8 cellular contexts compared by ENCODE assay signal in the genomic region with DNA sequence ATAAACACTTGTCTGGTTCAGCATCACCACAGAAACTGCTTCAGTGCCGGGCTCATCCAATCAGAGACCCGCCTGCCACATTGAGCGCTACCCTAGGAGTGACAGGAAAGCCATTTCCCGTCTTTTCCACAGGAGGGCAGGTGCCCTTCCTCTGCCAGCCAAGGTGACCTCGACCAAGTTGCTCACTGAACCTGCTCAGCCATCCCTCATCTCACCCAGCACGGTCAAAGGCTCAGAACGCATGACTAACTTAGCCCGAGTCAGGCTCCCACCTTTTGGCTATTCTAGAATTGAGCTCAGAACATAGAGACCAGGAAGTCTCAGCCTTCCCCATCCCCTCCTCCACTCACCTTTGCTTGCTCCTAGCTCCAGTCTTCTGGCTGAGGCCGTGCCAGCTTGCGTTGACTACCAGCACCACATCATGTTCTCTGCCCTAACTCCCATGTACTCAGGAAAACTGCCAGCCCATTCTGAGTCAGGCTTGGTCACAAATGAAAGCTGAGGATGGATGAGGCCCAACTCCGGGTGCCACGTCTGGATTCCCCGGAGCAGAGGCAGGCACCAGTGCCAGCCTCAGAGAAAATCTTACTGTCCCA. TPM values are rescaled to one million over a fixed set of nuclear protein-coding genes. Genes with fewer than 3 reads are reported as not detected.
DNase-seq lines count a peak whose midpoint lies in the region; ATAC-seq and TF ChIP-seq lines count a peak whose summit lies in the region.

No MANE protein-coding gene starts in this region.

- no peak for TF ChIP-seq POLR2A in transverse colon (IDR thresholded peaks at IDR 0.05)

- H3K36me3 ChIP-seq in RWPE2 (ENCODE audit: low read depth) (peaks cover 18% of the 10 kb centered on the region), stomach smooth muscle (ENCODE audit: control insufficient read depth in 2 of 2, insufficient read depth in 2 of 2, low read length in 2 of 2) (peaks cover 9 to 15% of the 10 kb centered on the region in 2 donors), transverse colon (peaks cover 0 to 4% (median 2%) of the 10 kb centered on the region in 4 donors)

- H3K9me3 ChIP-seq in RWPE2 (ENCODE audit: severe bottlenecking): no peaks in the 10 kb centered on the region
- H3K9me3 ChIP-seq in stomach smooth muscle (ENCODE audit: control insufficient read depth in 2 of 2, low read length in 2 of 2): no peaks in the 10 kb centered on the region
- no peaks in the 10 kb centered on the region for H3K9me3 ChIP-seq in transverse colon

- H3K27ac ChIP-seq in RWPE2 (ENCODE audit: poor library complexity, severe bottlenecking): no peak overlapping the region
- H3K27ac ChIP-seq in stomach smooth muscle (ENCODE audit: low read length): peak overlapping the region; percentile 96
- no peak overlapping the region for H3K27ac ChIP-seq in transverse colon

- ATAC-seq in RWPE2 (ENCODE audit: low read depth) (peak; percentile 77), omental fat pad (ENCODE audit: low FRiP score) (no peak), HG03571 (IDR thresholded peaks at IDR 0.05; ENCODE audit: unreplicated experiment) (no peak)

- intact Hi-C loops in activated CD4-positive, alpha-beta T cell treated with anti-CD3 and anti-CD28 coated beads, Interleukin-2, amount 10 ng/mL, durations not matched to agents 24 days and 14 days (cut with micrococcal nuclease): no loop called here
- intact Hi-C loops in transverse colon (cut with DNase I; ENCODE audit: low total_unique reads): loop anchor here (10.0 kb wide), 1 partner anchor 699 kb away; no protein-coding TSS in a partner anchor

- H3K27me3 ChIP-seq in RWPE2 (ENCODE audit: insufficient read depth, poor library complexity, severe bottlenecking) (no peaks in the 10 kb centered on the region), stomach smooth muscle (ENCODE audit: control insufficient read depth in 1 of 2, insufficient read depth in 2 of 2, low read length in 2 of 2) (no peaks in the 10 kb centered on the region), transverse colon (no peaks in the 10 kb centered on the region)

- H3K9me3 Mint-ChIP-seq in activated CD4-positive, alpha-beta T cell treated with anti-CD3 and anti-CD28 coated beads, Interleukin-2, amount 10 ng/mL, durations not matched to agents 24 days and 14 days: no peaks in the 10 kb centered on the region
- peaks cover 1% of the 10 kb centered on the region for H3K9me3 Mint-ChIP-seq in glutamatergic neuron (ENCODE audit: unreplicated experiment)

- peaks cover 16% of the 10 kb centered on the region for H3K36me3 Mint-ChIP-seq in activated CD4-positive, alpha-beta T cell treated with anti-CD3 and anti-CD28 coated beads, Interleukin-2, amount 10 ng/mL, durations not matched to agents 24 days and 14 days (ENCODE audit: low read depth)
- no peaks in the 10 kb centered on the region for H3K36me3 Mint-ChIP-seq in glutamatergic neuron (ENCODE audit: unreplicated experiment)

- 62% methylated on average over 13 of the region's 13 CpGs; no CpG with 5 or more reads in 1 of the 2 donors for WGBS in transverse colon (ENCODE audit: low coverage in 1 of 2), 2 donors

- H3K27ac Mint-ChIP-seq in activated CD4-positive, alpha-beta T cell treated with anti-CD3 and anti-CD28 coated beads, Interleukin-2, amount 10 ng/mL, durations not matched to agents 24 days and 14 days: no peak overlapping the region
- H3K27ac Mint-ChIP-seq in glutamatergic neuron (ENCODE audit: unreplicated experiment): no peak overlapping the region

- H3K4me1 ChIP-seq in RWPE2 (ENCODE audit: insufficient read depth, poor library complexity, severe bottlenecking) (peaks cover 5% of the 10 kb centered on the region), stomach smooth muscle (ENCODE audit: control insufficient read depth, insufficient read depth, low read length) (peaks cover 27% of the 10 kb centered on the region), transverse colon (peaks cover 0 to 9% (median 9%) of the 10 kb centered on the region in 4 donors)

- peaks cover 5% of the 10 kb centered on the region for H3K4me1 Mint-ChIP-seq in activated CD4-positive, alpha-beta T cell treated with anti-CD3 and anti-CD28 coated beads, Interleukin-2, amount 10 ng/mL, durations not matched to agents 24 days and 14 days
- H3K4me1 Mint-ChIP-seq in glutamatergic neuron (ENCODE audit: low read depth, unreplicated experiment): peaks cover 12% of the 10 kb centered on the region

- no peak overlapping the region for H3K4me3 Mint-ChIP-seq in activated CD4-positive, alpha-beta T cell treated with anti-CD3 and anti-CD28 coated beads, Interleukin-2, amount 10 ng/mL, durations not matched to agents 24 days and 14 days
- H3K4me3 Mint-ChIP-seq in glutamatergic neuron (ENCODE audit: unreplicated experiment): peak overlapping the region; percentile 8

- in situ Hi-C loops in transverse colon (cut with MboI; ENCODE audit: low pct_ligation_motif_present in 1 of 4, low pct_unique_long_range_greater_than_20kb in 1 of 4, low sequenced_read_pairs in 3 of 4): loop anchor here in 1 of 4 donors (10.0 kb wide), 1 partner anchor 709 kb away; no protein-coding TSS in a partner anchor

- DNase-seq in activated CD4-positive, alpha-beta T cell treated with anti-CD3 and anti-CD28 coated beads, Interleukin-2, amount 10 ng/mL, durations not matched to agents 24 days and 14 days: peak; percentile 73
- no peak for DNase-seq in activated CD4-positive, alpha-beta T cell treated with anti-CD3 and anti-CD28 coated beads, Interleukin-2, amount 50 U/mL, for 1 hour
- DNase-seq in RWPE2 (ENCODE audit: low spot score): no peak
- no peak for DNase-seq in glutamatergic neuron
- no peak for DNase-seq in transverse colon
- DNase-seq in omental fat pad (ENCODE audit: low spot score): no peak

- no peaks in the 10 kb centered on the region for H3K27me3 Mint-ChIP-seq in activated CD4-positive, alpha-beta T cell treated with anti-CD3 and anti-CD28 coated beads, Interleukin-2, amount 10 ng/mL, durations not matched to agents 24 days and 14 days
- peaks cover 3% of the 10 kb centered on the region for H3K27me3 Mint-ChIP-seq in glutamatergic neuron (ENCODE audit: unreplicated experiment)

- H3K4me3 ChIP-seq in RWPE2 (ENCODE audit: severe bottlenecking) (no peak overlapping the region), stomach smooth muscle (ENCODE audit: low read length in 2 of 2) (peak overlapping the region in 1 of 2 donors; percentile 44), transverse colon (no peak overlapping the region)

- peak overlapping the region in 1 of 2 donors; percentile 69 for H3K9ac ChIP-seq in stomach smooth muscle (ENCODE audit: low read length in 2 of 2)

- TF ChIP-seq EP300 in transverse colon (IDR thresholded peaks at IDR 0.05; ENCODE audit: low read depth): no peak

- TF ChIP-seq CTCF in RWPE2 (IDR thresholded peaks at IDR 0.05; ENCODE audit: poor library complexity, severe bottlenecking) (no peak), glutamatergic neuron (IDR thresholded peaks at IDR 0.05; ENCODE audit: partially characterized antibody, unreplicated experiment) (no peak), transverse colon (IDR thresholded peaks at IDR 0.05) (no peak), omental fat pad (IDR thresholded peaks at IDR 0.05) (no peak)

RNA-seq across cellular contexts. Expression of gene MRPS23, which starts 15.6 kb away (rescaled TPM):
- total RNA-seq in activated CD4-positive, alpha-beta T cell treated with anti-CD3 and anti-CD28 coated beads, Interleukin-2, amount 10 ng/mL, durations not matched to agents 24 days and 14 days: 83.3 and 84.8 TPM in 2 replicates
- total RNA-seq in glutamatergic neuron (ENCODE audit: unreplicated experiment): 50.0 TPM
- total RNA-seq in transverse colon: 10 to 100 TPM in 1 of 4 donors, 1 to 10 TPM in 2, under 1 TPM in 1; 0.37 to 11.1 (median 6.5) TPM
- 10 to 100 TPM in 3 of 4 donors, 1 to 10 TPM in 1; 7.9 to 17.1 (median 15.2) TPM for total RNA-seq in omental fat pad
